ENCODE assay signal across 14 cellular contexts in genomic region chr6:71410164-71410566, GRCh38.
DNase-seq lines count a peak whose midpoint lies in the region; ATAC-seq and TF ChIP-seq lines count a peak whose summit lies in the region.
"Had no signal": no experiment of that assay in that cellular context is flagged by ENCODE, and none has a peak within 500 bp of the region (broad histone marks: within the 10 kb centered on the region; RNA-seq: fewer than 3 reads in every experiment).

No MANE protein-coding gene starts in this region.

- no peak overlapping the region for H4K5ac ChIP-seq in H9 (ENCODE audit: insufficient read length, low read depth, low read length)

- no peaks in the 10 kb centered on the region for H3K27me3 ChIP-seq in ACC112 (ENCODE audit: insufficient read depth, low read length)
- H3K27me3 ChIP-seq in H9 (ENCODE audit: insufficient read depth, low read length) = no peaks in the 10 kb centered on the region
- no peaks in the 10 kb centered on the region for H3K27me3 ChIP-seq in hepatocyte
- H3K27me3 ChIP-seq: neural progenitor cell, vagina had no signal

- H3K4ac ChIP-seq in H9 (ENCODE audit: low read depth, low read length) = no peak overlapping the region

- H3K27ac ChIP-seq in ACC112 (ENCODE audit: low read depth, low read length) (peak overlapping the region; percentile 52), H9 (ENCODE audit: insufficient read length, low read depth, low read length) (no peak overlapping the region), hepatocyte (no peak overlapping the region)
- H3K27ac ChIP-seq: neural progenitor cell, vagina had no signal

- no peak overlapping the region for H3K23ac ChIP-seq in H9 (ENCODE audit: insufficient read length, low read depth, low read length)

- no peaks in the 10 kb centered on the region for H3K79me1 ChIP-seq in H9 (ENCODE audit: insufficient read depth, low read depth, low read length, poor library complexity, severe bottlenecking)

- no peak overlapping the region for H4K8ac ChIP-seq in H9 (replicated peaks; ENCODE audit: insufficient read length, low read depth, low read length)

- intact Hi-C loops in left ventricle myocardium superior (cut with micrococcal nuclease) = no loop called here

- H3K14ac ChIP-seq in H9 (ENCODE audit: insufficient read depth, low read length) = no peak overlapping the region

- no peak overlapping the region for H3K9ac ChIP-seq in H9 (ENCODE audit: extremely low read depth, insufficient read length, low read length)
- H3K9ac ChIP-seq: neural progenitor cell had no signal

- no peak overlapping the region for H2BK5ac ChIP-seq in H9 (ENCODE audit: insufficient read length, low read length)

- H3K27me3 Mint-ChIP-seq in H9 (ENCODE audit: low read depth) = no peaks in the 10 kb centered on the region

- H3K36me3 ChIP-seq in ACC112 (ENCODE audit: insufficient read depth, low read length) (peaks cover 3% of the 10 kb centered on the region; the same call in 1 of the 2 replicates), hepatocyte (replicated peaks; ENCODE audit: insufficient read depth, low read depth) (no peaks in the 10 kb centered on the region)
- H3K36me3 ChIP-seq: neural progenitor cell had no signal

- H3K9me3 ChIP-seq in H9 (ENCODE audit: control insufficient read depth, low read depth, low read length) = no peaks in the 10 kb centered on the region
- H3K9me3 ChIP-seq in hepatocyte (ENCODE audit: low read depth) = no peaks in the 10 kb centered on the region
- H3K9me3 ChIP-seq: vagina had no signal

- H3K9me2 ChIP-seq in hepatocyte (replicated peaks; ENCODE audit: insufficient read depth) = no peaks in the 10 kb centered on the region

- no peak overlapping the region for H3K56ac ChIP-seq in H9 (ENCODE audit: insufficient read length, low read depth, low read length)

- H4K91ac ChIP-seq in H9 (ENCODE audit: insufficient read length, low read depth, low read length) = no peak overlapping the region

- H2BK20ac ChIP-seq in H9 (ENCODE audit: low read depth, low read length, poor library complexity, severe bottlenecking) = no peak overlapping the region

- TF ChIP-seq CTCF in H9 (conservative IDR thresholded peaks at IDR 0.05) = no peak
- TF ChIP-seq CTCF in hepatocyte (IDR thresholded peaks at IDR 0.05; ENCODE audit: poor library complexity) = no peak

- H3K4me3 Mint-ChIP-seq in H9 = no peak overlapping the region
- H3K4me3 Mint-ChIP-seq: neural progenitor cell had no signal

- peak; percentile 29 for DNase-seq in Jurkat, Clone E6-1 (ENCODE audit: low read depth, low spot score)
- DNase-seq in glomerular visceral epithelial cell (ENCODE audit: extremely low spot score) = peak; percentile 80
- no peak for DNase-seq in H9
- DNase-seq in left ventricle myocardium superior = no peak
- no peak for DNase-seq in hepatocyte (ENCODE audit: low spot score)
- DNase-seq in NCI-H128 (lab: John Stamatoyannopoulos, UW; ENCODE audit: unreplicated experiment) = no peak
- DNase-seq: activated CD4-positive, alpha-beta T cell treated with anti-CD3 and anti-CD28 coated beads, Interleukin-2, amount 50 U/mL, for 1 hour; activated naive CD4-positive, alpha-beta T cell treated with Interleukin-2 at 50 U/mL for 16 hours; KG1; NCI-H2081 had no signal

- H3K79me2 ChIP-seq in ACC112 (ENCODE audit: control insufficient read depth, insufficient read depth, low read length, unreplicated experiment) (peaks cover 60% of the 10 kb centered on the region), H9 (ENCODE audit: insufficient read depth, low read length) (no peaks in the 10 kb centered on the region), hepatocyte (peaks cover 28% of the 10 kb centered on the region)

- no peak overlapping the region for H2BK120ac ChIP-seq in H9 (ENCODE audit: low read depth, low read length, poor library complexity, severe bottlenecking)

- no peak overlapping the region for H2BK12ac ChIP-seq in H9 (ENCODE audit: insufficient read length, low read depth, low read length)

- no peaks in the 10 kb centered on the region for H3K23me2 ChIP-seq in H9 (ENCODE audit: insufficient read length, low read depth, low read length, poor library complexity, severe bottlenecking)

- H3K4me1 ChIP-seq in ACC112 (ENCODE audit: control insufficient read depth, insufficient read depth, low read length, unreplicated experiment) (peaks cover 94% of the 10 kb centered on the region), H9 (ENCODE audit: insufficient read depth, low read length) (peaks cover 7% of the 10 kb centered on the region; the same call in 1 of the 2 replicates), hepatocyte (ENCODE audit: insufficient read depth) (peaks cover 38% of the 10 kb centered on the region)
- H3K4me1 ChIP-seq: vagina had no signal

- H3K4me1 Mint-ChIP-seq in H9 = peaks cover 17 to 20% of the 10 kb centered on the region in 2 experiments

- H3K18ac ChIP-seq in H9 (ENCODE audit: insufficient read length, low read depth, low read length) = no peak overlapping the region

- H4K20me1 ChIP-seq in H9 (ENCODE audit: control insufficient read depth, insufficient read depth, insufficient read length) (no peaks in the 10 kb centered on the region), hepatocyte (ENCODE audit: insufficient read depth, poor library complexity, severe bottlenecking) (no peaks in the 10 kb centered on the region)

- H3K9me3 Mint-ChIP-seq in H9 = no peaks in the 10 kb centered on the region
- H3K9me3 Mint-ChIP-seq: neural progenitor cell had no signal

- no peaks in the 10 kb centered on the region; a peak in 1 of 7 replicates for H3K36me3 Mint-ChIP-seq in H9 (ENCODE audit: insufficient read depth in 1 of 3, low read depth in 3 of 3)

- no peak overlapping the region for H3K4me2 ChIP-seq in H9 (ENCODE audit: insufficient read depth, insufficient read length, low read length)
- no peak overlapping the region for H3K4me2 ChIP-seq in hepatocyte
- H3K4me2 ChIP-seq: neural progenitor cell had no signal

- no peak overlapping the region for H2AK5ac ChIP-seq in H9 (ENCODE audit: insufficient read length, low read length)

- no peak overlapping the region for H3K4me3 ChIP-seq in ACC112 (ENCODE audit: low read depth, low read length)
- H3K4me3 ChIP-seq in Jurkat, Clone E6-1 (ENCODE audit: low read length) = no peak overlapping the region
- H3K4me3 ChIP-seq in hepatocyte = no peak overlapping the region
- H3K4me3 ChIP-seq: neural progenitor cell, vagina had no signal

- no peak overlapping the region for H3T11ph ChIP-seq in H9 (ENCODE audit: low read length)

- no peak overlapping the region for H2BK15ac ChIP-seq in H9 (ENCODE audit: low read depth, low read length)

- 0 out of 7 replicates have a peak overlapping the region, but pooled peaks of 1 of the 3 experiments have one; percentile 22 for H3K27ac Mint-ChIP-seq in H9

- WGBS in H9 (ENCODE audit: extremely low coverage, insufficient read length, low lambda C conversion rate) = no CpG with 5 or more reads among the region's 4 CpGs
- WGBS in hepatocyte (ENCODE audit: low lambda C conversion rate, missing lambda C conversion rate) = 88% methylated on average over 4 of the region's 4 CpGs

- ATAC-seq in GM19372 (IDR thresholded peaks at IDR 0.05; ENCODE audit: low read depth, unreplicated experiment) = peak; percentile 50
- ATAC-seq in left ventricle myocardium superior = no peak

- no peak overlapping the region for H2AFZ ChIP-seq in ACC112 (ENCODE audit: low read length, unreplicated experiment)
- H2AFZ ChIP-seq in H9 (ENCODE audit: low read length) = no peak overlapping the region
- no peak overlapping the region for H2AFZ ChIP-seq in hepatocyte
- H2AFZ ChIP-seq: neural progenitor cell had no signal

Comparison
In these comparisons a context has a peak if more than half of its experiments do, and no peak if none do; other contexts are left out.
1. DNase-seq: peak in Jurkat, Clone E6-1 (single experiment) and glomerular visceral epithelial cell (single experiment); none in H9 (single experiment), left ventricle myocardium superior (single experiment), hepatocyte (single experiment) and NCI-H128 (single experiment).